1 cellular context compared by ENCODE assay signal in genomic region chr7:96224073-96224472, GRCh38.
TF ChIP-seq lines count a peak whose summit lies in the region.

No MANE protein-coding gene starts in this region.

TF ChIP-seq in K562, 482 proteins besides CTCF, POLR2A, EP300 and RAD21 (continued from another document):
- TF ChIP-seq POLR3G (IDR thresholded peaks at IDR 0.05; ENCODE audit: extremely low read depth, insufficient read length, insufficient replicate concordance) (no peak), ZNF316 (IDR thresholded peaks at IDR 0.05) (peak; percentile 62), ZNF696 (CRISPR knock-in tag; conservative IDR thresholded peaks at IDR 0.05) (no peak)
TF ChIP-seq in K562: peak in this region for 3.
